20 cellular contexts compared by ENCODE assay signal in the genomic region with DNA sequence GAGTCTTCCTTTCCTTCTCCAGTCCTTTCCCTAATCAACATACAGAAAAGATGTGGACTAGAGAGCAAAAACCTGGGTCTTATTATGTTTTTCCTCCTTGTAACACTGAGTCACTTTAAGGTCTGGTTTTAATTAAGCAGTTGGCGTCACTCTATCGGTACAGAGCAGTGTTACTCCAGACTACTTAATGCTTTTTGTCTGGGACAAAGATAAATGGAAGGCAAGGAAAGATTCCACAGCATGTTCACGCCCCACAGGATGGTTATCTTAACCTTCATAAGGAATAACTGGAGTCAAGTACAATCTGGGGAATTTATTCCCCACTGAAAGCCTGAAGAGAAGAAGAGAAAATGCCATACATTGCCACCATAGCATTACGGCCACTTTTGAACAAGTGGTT.
DNase-seq lines count a peak whose midpoint lies in the region; TF ChIP-seq lines count a peak whose summit lies in the region.
"Had no signal": no experiment of that assay in that cellular context is flagged by ENCODE, and none has a peak within 500 bp of the region (broad histone marks: within the 10 kb centered on the region; RNA-seq: fewer than 3 reads in every experiment).

No MANE protein-coding gene starts in this region.

- H3K27ac Mint-ChIP-seq in mesothelial cell of epicardium, result peak overlapping the region; percentile 47
- H3K27ac Mint-ChIP-seq: activated CD8-positive, alpha-beta T cell treated with anti-CD3 and anti-CD28 coated beads, Interleukin-2, amount 10 ng/mL, durations not matched to agents 7 days and 5 days had no signal

- H3K4me3 Mint-ChIP-seq in mesothelial cell of epicardium, result no peak overlapping the region
- H3K4me3 Mint-ChIP-seq: activated CD8-positive, alpha-beta T cell treated with anti-CD3 and anti-CD28 coated beads, Interleukin-2, amount 10 ng/mL, durations not matched to agents 7 days and 5 days had no signal

- intact Hi-C loops in colonic mucosa (cut with DNase I), result no loop called here

- no peaks in the 10 kb centered on the region for H3K4me1 ChIP-seq in colonic mucosa
- H3K4me1 ChIP-seq: tibial artery had no signal

- H3K27me3 ChIP-seq in colonic mucosa, result no peaks in the 10 kb centered on the region
- H3K27me3 ChIP-seq: dorsolateral prefrontal cortex, tibial artery had no signal

- peaks cover 31% of the 10 kb centered on the region for H3K36me3 Mint-ChIP-seq in mesothelial cell of epicardium

- no peak for TF ChIP-seq CTCF in mesothelial cell of epicardium (IDR thresholded peaks at IDR 0.05; ENCODE audit: unreplicated experiment)
- TF ChIP-seq CTCF in colonic mucosa (IDR thresholded peaks at IDR 0.05), result no peak

- H3K9ac ChIP-seq in colonic mucosa (ENCODE audit: low read depth in 2 of 2, low read length in 2 of 2), result no peak overlapping the region

- H3K4me1 Mint-ChIP-seq in mesothelial cell of epicardium, result peaks cover 14% of the 10 kb centered on the region

- no peaks in the 10 kb centered on the region for H3K27me3 Mint-ChIP-seq in mesothelial cell of epicardium (ENCODE audit: low read depth)

- H3K27ac ChIP-seq in colonic mucosa, result no peak overlapping the region
- H3K27ac ChIP-seq: dorsolateral prefrontal cortex, epithelial cell of prostate, tibial artery had no signal

- H3K36me3 ChIP-seq in colonic mucosa, result no peaks in the 10 kb centered on the region
- H3K36me3 ChIP-seq: tibial artery had no signal

- no peaks in the 10 kb centered on the region for H3K9me3 Mint-ChIP-seq in mesothelial cell of epicardium

- H3K9me3 ChIP-seq in colonic mucosa, result no peaks in the 10 kb centered on the region
- H3K9me3 ChIP-seq: tibial artery had no signal

- H3K4me3 ChIP-seq in colonic mucosa, result no peak overlapping the region
- H3K4me3 ChIP-seq: dorsolateral prefrontal cortex, tibial artery had no signal

- DNase-seq in AG20443 (ENCODE audit: low spot score) (peak; percentile 67), HCEC 1CT (peak; percentile 42), dedifferentiated amniotic fluid mesenchymal stem cell (ENCODE audit: extremely low spot score) (peak; percentile 58), mesothelial cell of epicardium (ENCODE audit: low spot score in 2 of 2, unreplicated experiment in 2 of 2) (no peak), SIG-M5 (lab: John Stamatoyannopoulos, UW) (no peak), colonic mucosa (no peak), NCI-H2029 treated with DMSO at 0.1 percent for 48 hours (lab: John Stamatoyannopoulos, UW) (no peak), NCI-H446 treated with DMSO at 0.1 percent for 48 hours (lab: John Stamatoyannopoulos, UW) (no peak)
- DNase-seq: activated CD8-positive, alpha-beta T cell treated with anti-CD3 and anti-CD28 coated beads, Interleukin-2, amount 10 ng/mL, durations not matched to agents 7 days and 5 days; activated T-cell treated with anti-CD3 and anti-CD28 coated beads, Interleukin-2, amount 50 U/mL, for 1 hour; central memory CD4-positive, alpha-beta T cell; DND-41; dorsolateral prefrontal cortex; NCI-H1417 treated with DMSO at 0.1 percent for 48 hours; NK-92 treated with Interleukin-12 subunit alpha and Interleukin-12 subunit beta, amount 100 ng/mL, for 24 hours; nucleus accumbens; stimulated activated CD4-positive, alpha-beta T cell treated with anti-CD3 and anti-CD28 coated beads, Interleukin-4, amount 100 ng/mL, for 24 hours; stimulated activated naive CD4-positive, alpha-beta T cell treated with Interleukin-2 at 50 U/mL for 16 hours; tibial artery had no signal

Comparison
In these comparisons a context has a peak if more than half of its experiments do, and no peak if none do; other contexts are left out.
1. DNase-seq: peak in AG20443 (single experiment), HCEC 1CT (single experiment) and dedifferentiated amniotic fluid mesenchymal stem cell (single experiment); none in mesothelial cell of epicardium (0 of 2), SIG-M5 (single experiment), colonic mucosa (single experiment), NCI-H2029 treated with DMSO at 0.1 percent for 48 hours (single experiment) and NCI-H446 treated with DMSO at 0.1 percent for 48 hours (single experiment).